Comparison of ENCODE assay signal across 25 cellular contexts in genomic region chr7:66556177-66556548, GRCh38.
"Had no signal": no experiment of that assay in that cellular context is flagged by ENCODE, and none has a peak within 500 bp of the region (broad histone marks: within the 10 kb centered on the region; RNA-seq: fewer than 3 reads in every experiment).

No MANE protein-coding gene starts in this region.

- H3K9me3 Mint-ChIP-seq: activated CD4-positive, alpha-beta memory T cell treated with anti-CD3 and anti-CD28 coated beads, Interleukin-2, amount 10 ng/mL, durations not matched to agents 7 days and 5 days; activated CD4-positive, alpha-beta T cell treated with anti-CD3 and anti-CD28 coated beads, Interleukin-2, amount 10 ng/mL, durations not matched to agents 24 days and 14 days; activated naive CD4-positive, alpha-beta T cell treated with anti-CD3 and anti-CD28 coated beads, Interleukin-2, amount 10 ng/mL, durations not matched to agents 7 days and 5 days; activated naive CD4-positive, alpha-beta T cell treated with anti-CD3 and anti-CD28 coated beads, Interleukin-2, amount 50 U/mL, for 72 hours; activated naive CD8-positive, alpha-beta T cell treated with anti-CD3 and anti-CD28 coated beads, Interleukin-2, amount 10 ng/mL, durations not matched to agents 7 days and 5 days; activated T-cell treated with anti-CD3 and anti-CD28 coated beads, Interleukin-2, amount 50 U/mL, for 24 hours; activated T-cell treated with anti-CD3 and anti-CD28 coated beads, Interleukin-2, amount 50 U/mL, for 72 hours; brain; central memory CD8-positive, alpha-beta T cell; dendritic cell treated with granulocyte-macrophage colony-stimulating factor and Interleukin-4, amounts not matched to agents 40 ng/mL and 50 ng/mL, for 4 days; endodermal cell had no signal

- H3K4me1 ChIP-seq: ascending aorta, breast epithelium had no signal

- DNase-seq: activated CD4-positive, alpha-beta memory T cell treated with anti-CD3 and anti-CD28 coated beads, Interleukin-2, amount 10 ng/mL, durations not matched to agents 7 days and 5 days; activated CD4-positive, alpha-beta T cell treated with anti-CD3 and anti-CD28 coated beads for 36 hours; activated CD4-positive, alpha-beta T cell treated with anti-CD3 and anti-CD28 coated beads, Interleukin-2, amount 10 ng/mL, durations not matched to agents 24 days and 14 days; activated CD4-positive, CD25-positive, alpha-beta regulatory T cell; activated CD4-positive, CD25-positive, alpha-beta regulatory T cell treated with anti-CD3 and anti-CD28 coated beads, Interleukin-2, amount 50 U/mL, for 72 hours; activated gamma-delta T cell; activated naive CD4-positive, alpha-beta T cell; activated naive CD4-positive, alpha-beta T cell treated with anti-CD3 and anti-CD28 coated beads, Interleukin-2, amount 10 ng/mL, durations not matched to agents 7 days and 5 days; activated naive CD8-positive, alpha-beta T cell treated with anti-CD3 and anti-CD28 coated beads, Interleukin-2, amount 10 ng/mL, durations not matched to agents 7 days and 5 days; activated T-cell treated with anti-CD3 and anti-CD28 coated beads for 4 hours; activated T-cell treated with anti-CD3 and anti-CD28 coated beads, Interleukin-2, amount 50 U/mL, for 24 hours; activated T-cell treated with anti-CD3 and anti-CD28 coated beads, Interleukin-2, amount 50 U/mL, for 72 hours; effector memory CD4-positive, alpha-beta T cell; endodermal cell; foreskin fibroblast; T-helper 2 cell had no signal

- H3K27ac ChIP-seq: ascending aorta, cardiac muscle cell had no signal

- H3K4me3 Mint-ChIP-seq: activated CD4-positive, alpha-beta memory T cell treated with anti-CD3 and anti-CD28 coated beads, Interleukin-2, amount 10 ng/mL, durations not matched to agents 7 days and 5 days; activated CD4-positive, alpha-beta T cell treated with anti-CD3 and anti-CD28 coated beads for 36 hours; activated CD4-positive, alpha-beta T cell treated with anti-CD3 and anti-CD28 coated beads, Interleukin-2, amount 10 ng/mL, durations not matched to agents 24 days and 14 days; activated naive CD4-positive, alpha-beta T cell treated with anti-CD3 and anti-CD28 coated beads, Interleukin-2, amount 10 ng/mL, durations not matched to agents 7 days and 5 days; activated naive CD8-positive, alpha-beta T cell treated with anti-CD3 and anti-CD28 coated beads, Interleukin-2, amount 10 ng/mL, durations not matched to agents 7 days and 5 days; activated T-cell treated with anti-CD3 and anti-CD28 coated beads, Interleukin-2, amount 50 U/mL, for 24 hours; activated T-cell treated with anti-CD3 and anti-CD28 coated beads, Interleukin-2, amount 50 U/mL, for 72 hours; brain; central memory CD8-positive, alpha-beta T cell; dendritic cell treated with granulocyte-macrophage colony-stimulating factor and Interleukin-4, amounts not matched to agents 40 ng/mL and 50 ng/mL, for 4 days; endodermal cell had no signal

- H3K4me3 ChIP-seq: ascending aorta, breast epithelium, cardiac muscle cell, coronary artery, dorsolateral prefrontal cortex had no signal

- H3K27me3 Mint-ChIP-seq: activated CD4-positive, alpha-beta memory T cell treated with anti-CD3 and anti-CD28 coated beads, Interleukin-2, amount 10 ng/mL, durations not matched to agents 7 days and 5 days; activated CD4-positive, alpha-beta T cell treated with anti-CD3 and anti-CD28 coated beads for 36 hours; activated CD4-positive, alpha-beta T cell treated with anti-CD3 and anti-CD28 coated beads, Interleukin-2, amount 10 ng/mL, durations not matched to agents 24 days and 14 days; activated naive CD4-positive, alpha-beta T cell treated with anti-CD3 and anti-CD28 coated beads, Interleukin-2, amount 10 ng/mL, durations not matched to agents 7 days and 5 days; activated naive CD8-positive, alpha-beta T cell treated with anti-CD3 and anti-CD28 coated beads, Interleukin-2, amount 10 ng/mL, durations not matched to agents 7 days and 5 days; activated T-cell treated with anti-CD3 and anti-CD28 coated beads, Interleukin-2, amount 50 U/mL, for 24 hours; brain; central memory CD8-positive, alpha-beta T cell; dendritic cell treated with granulocyte-macrophage colony-stimulating factor and Interleukin-4, amounts not matched to agents 40 ng/mL and 50 ng/mL, for 4 days had no signal

- ATAC-seq: activated CD4-positive, alpha-beta T cell treated with anti-CD3 and anti-CD28 coated beads for 36 hours; activated naive CD4-positive, alpha-beta T cell treated with anti-CD3 and anti-CD28 coated beads, Interleukin-2, amount 50 U/mL, for 72 hours; activated T-cell treated with anti-CD3 and anti-CD28 coated beads, Interleukin-2, amount 50 U/mL, for 72 hours had no signal

- H3K36me3 ChIP-seq: breast epithelium had no signal

- H3K9me3 ChIP-seq: ascending aorta, breast epithelium had no signal

- H3K27me3 ChIP-seq: ascending aorta, breast epithelium, cardiac muscle cell, dorsolateral prefrontal cortex had no signal

- H3K4me1 Mint-ChIP-seq: activated CD4-positive, alpha-beta T cell treated with anti-CD3 and anti-CD28 coated beads for 36 hours; activated naive CD4-positive, alpha-beta T cell treated with anti-CD3 and anti-CD28 coated beads, Interleukin-2, amount 10 ng/mL, durations not matched to agents 7 days and 5 days; brain; central memory CD8-positive, alpha-beta T cell; endodermal cell had no signal

- H3K27ac Mint-ChIP-seq: activated CD4-positive, alpha-beta memory T cell treated with anti-CD3 and anti-CD28 coated beads, Interleukin-2, amount 10 ng/mL, durations not matched to agents 7 days and 5 days; activated CD4-positive, alpha-beta T cell treated with anti-CD3 and anti-CD28 coated beads for 36 hours; activated CD4-positive, alpha-beta T cell treated with anti-CD3 and anti-CD28 coated beads, Interleukin-2, amount 10 ng/mL, durations not matched to agents 24 days and 14 days; activated naive CD4-positive, alpha-beta T cell treated with anti-CD3 and anti-CD28 coated beads, Interleukin-2, amount 10 ng/mL, durations not matched to agents 7 days and 5 days; activated naive CD8-positive, alpha-beta T cell treated with anti-CD3 and anti-CD28 coated beads, Interleukin-2, amount 10 ng/mL, durations not matched to agents 7 days and 5 days; activated T-cell treated with anti-CD3 and anti-CD28 coated beads, Interleukin-2, amount 50 U/mL, for 24 hours; activated T-cell treated with anti-CD3 and anti-CD28 coated beads, Interleukin-2, amount 50 U/mL, for 72 hours; brain; dendritic cell treated with granulocyte-macrophage colony-stimulating factor and Interleukin-4, amounts not matched to agents 40 ng/mL and 50 ng/mL, for 4 days; endodermal cell had no signal
